8 cellular contexts compared by ENCODE assay signal in genomic region chr12:47777741-47778558, GRCh38. TPM values are rescaled to one million over a fixed set of nuclear protein-coding genes. Genes with fewer than 3 reads are reported as not detected.
DNase-seq lines count a peak whose midpoint lies in the region; ATAC-seq, FAIRE-seq and TF ChIP-seq lines count a peak whose summit lies in the region.

No MANE protein-coding gene starts in this region.

- H3K36me3 Mint-ChIP-seq in HFFc6 (ENCODE audit: low read depth): peaks cover 5% of the 10 kb centered on the region; the same call in 1 of the 2 replicates

- peaks cover 50% of the 10 kb centered on the region for H3K4me1 ChIP-seq in A549
- peaks cover 10% of the 10 kb centered on the region for H3K4me1 ChIP-seq in mucosa of descending colon (ENCODE audit: low read depth)
- H3K4me1 ChIP-seq in foreskin keratinocyte: peaks cover 16% of the 10 kb centered on the region

- H3K27ac Mint-ChIP-seq in HFFc6: peak overlapping the region; percentile 96

- H3K9me3 ChIP-seq in A549: no peaks in the 10 kb centered on the region
- no peaks in the 10 kb centered on the region for H3K9me3 ChIP-seq in mucosa of descending colon

- TF ChIP-seq POLR2A in A549 (IDR thresholded peaks at IDR 0.05; ENCODE audit: low read length): no peak

- H3K4me3 ChIP-seq in A549: no peak overlapping the region
- H3K4me3 ChIP-seq in mucosa of descending colon: no peak overlapping the region

- no peak for TF ChIP-seq EP300 in A549 (IDR thresholded peaks at IDR 0.05)

- H3K27ac ChIP-seq in A549 (peak overlapping the region; percentile 84 to 96), foreskin keratinocyte (no peak overlapping the region)

- POLR2A ChIA-PET in A549 (lab: Yijun Ruan, JAX): no interaction called here

- peaks cover 29% of the 10 kb centered on the region for H3K27me3 Mint-ChIP-seq in HFFc6 (ENCODE audit: insufficient read depth)

- TF ChIP-seq RAD21 in A549 (conservative IDR thresholded peaks at IDR 0.05 in 1 of 2, IDR thresholded peaks at IDR 0.05 in 1 of 2): no peak

- no peak for DNase-seq in A549 (ENCODE audit: low read depth in 1 of 2, low spot score in 1 of 2)
- no peak for DNase-seq in HFFc6
- peak in 54 of 56 donors; percentile 56 to 99 (median 90) for DNase-seq in amygdala (lab: John Stamatoyannopoulos, UW)
- DNase-seq in mucosa of descending colon: peak in 2 of 3 donors; percentile 10 to 52
- no peak for DNase-seq in mesenteric fat pad (ENCODE audit: low spot score)
- no peak for DNase-seq in foreskin keratinocyte

- H3K27me3 ChIP-seq in foreskin keratinocyte: no peaks in the 10 kb centered on the region

- no peak overlapping the region; the same call in 1 of the 2 replicates for H3K4me3 Mint-ChIP-seq in HFFc6

- H3K9me3 Mint-ChIP-seq in HFFc6: no peaks in the 10 kb centered on the region

- ATAC-seq in A549 (peak in 1 of 2 experiments; percentile 7; a peak in 3 of 6 replicates), mucosa of descending colon (no peak), HG03095 (IDR thresholded peaks at IDR 0.05; ENCODE audit: unreplicated experiment) (no peak), GM18907 (IDR thresholded peaks at IDR 0.05; ENCODE audit: unreplicated experiment) (no peak), foreskin keratinocyte (no peak)

- no peaks in the 10 kb centered on the region for H3K36me3 ChIP-seq in mucosa of descending colon (ENCODE audit: low read depth)

- TF ChIP-seq CTCF in A549 (IDR thresholded peaks at IDR 0.05): no peak
- no peak for TF ChIP-seq CTCF in HFFc6 (IDR thresholded peaks at IDR 0.05)
- TF ChIP-seq CTCF in mucosa of descending colon (IDR thresholded peaks at IDR 0.05): no peak
- no peak for TF ChIP-seq CTCF in foreskin keratinocyte (conservative IDR thresholded peaks at IDR 0.05)

- CTCF ChIA-PET in A549 (lab: Yijun Ruan, JAX): interaction anchor here (0.6 to 59.0 kb wide), 15 partner anchors 9 to 785 kb away, joined by 3 to 1532 read pairs (median 13); partner anchors contain the start of genes ENDOU, RAPGEF3, RPAP3 and SLC48A1

- intact Hi-C loops in mucosa of descending colon (cut with DNase I, micrococcal nuclease): loop anchor here (2.0 to 10.0 kb wide), 3 partner anchors 53 to 63 kb away; partner anchors contain the start of gene ENDOU (in 1 of the 2)

- H3K4me1 Mint-ChIP-seq in HFFc6 (ENCODE audit: low read depth): peaks cover 55% of the 10 kb centered on the region

- no peak for FAIRE-seq in A549 (lab: Jason Lieb, UNC)

- 0 out of 3 replicates have a peak overlapping the region, but pooled peaks have one; percentile 74 for H3K4me2 ChIP-seq in A549

- WGBS in A549 (ENCODE audit: missing lambda C conversion rate): 76% methylated on average over 7 of the region's 9 CpGs

TF ChIP-seq in A549, 52 proteins besides CTCF, POLR2A, EP300 and RAD21:
- TF ChIP-seq JUN (IDR thresholded peaks at IDR 0.05): 0 out of 5 replicates have a peak, but pooled peaks of 1 of the 2 experiments have one; percentile 18
- TF ChIP-seq SMC3 (IDR thresholded peaks at IDR 0.05): no peak
TF ChIP-seq in A549: peak in this region for 1.

RNA-seq across cellular contexts. Expression of gene SLC48A1, which starts 4.9 kb away (rescaled TPM):
- polyA plus RNA-seq in A549 (2011; rRNA removed) (25.1 and 27.3 TPM in 2 replicates), A549 (2017; fragmentation: RNase III; extraction: RNeasy Plus Mini Kit Qiagen cat#74134 plus additional on column Dnase treatment) (32.6 to 35.2 TPM (median 33.3 TPM) in 3 replicates), foreskin keratinocyte (12.0 and 13.2 TPM in 2 replicates)
- polyA plus RNA-seq in A549 (2012; cell fraction: cytosol; rRNA removed): 27.5 and 39.0 TPM in 2 replicates
- 43.0 and 43.8 TPM in 2 replicates for polyA plus RNA-seq in A549 (2012; cell fraction: nucleus; rRNA removed)
- polyA minus RNA-seq in A549 (2011; rRNA and poly(A)+ RNA removed): 37.7 and 42.9 TPM in 2 replicates
- 10 to 100 TPM; 18.8 to 24.5 (median 21.0) TPM for total RNA-seq in HFFc6 (2021; fragmentation: NEBNext Ultra II Directional; extraction: Animal tissue kit (Norgen Biotek cat#: 25700))
- total RNA-seq in mucosa of descending colon (10 to 100 TPM; 17.2 to 35.4 (median 19.1) TPM), mesenteric fat pad (40.3 TPM), foreskin keratinocyte (14.5 and 14.9 TPM in 2 replicates)

RNA-seq across cellular contexts. Expression of gene RAPGEF3, which starts 19.3 kb away (rescaled TPM):
- 0.70 and 0.75 TPM in 2 replicates for polyA plus RNA-seq in A549 (2011; rRNA removed)
- 0.69 and 0.70 TPM in 2 replicates for polyA plus RNA-seq in A549 (2012; cell fraction: cytosol; rRNA removed)
- 2.3 and 2.9 TPM in 2 replicates for polyA plus RNA-seq in A549 (2012; cell fraction: nucleus; rRNA removed)
- polyA plus RNA-seq in A549 (2017; fragmentation: RNase III; extraction: RNeasy Plus Mini Kit Qiagen cat#74134 plus additional on column Dnase treatment): 0.69 to 0.89 TPM (median 0.88 TPM) in 3 replicates
- 1.8 and 2.2 TPM in 2 replicates for polyA minus RNA-seq in A549 (2011; rRNA and poly(A)+ RNA removed)
- 1 to 10 TPM; 2.0 to 4.1 (median 3.1) TPM for total RNA-seq in HFFc6 (2021; fragmentation: NEBNext Ultra II Directional; extraction: Animal tissue kit (Norgen Biotek cat#: 25700))
- total RNA-seq in mucosa of descending colon: 10 to 100 TPM in 2 of 3 donors, 1 to 10 TPM in 1; 9.5 to 15.6 (median 11.4) TPM
- 79.4 TPM for total RNA-seq in mesenteric fat pad
- 7.7 and 8.1 TPM in 2 replicates for total RNA-seq in foreskin keratinocyte
- 6.0 and 6.5 TPM in 2 replicates for polyA plus RNA-seq in foreskin keratinocyte

RNA-seq across cellular contexts. Expression of gene HDAC7, which starts 41.8 kb away (rescaled TPM):
- polyA plus RNA-seq in A549 (2011; rRNA removed) (17.2 and 20.8 TPM in 2 replicates), A549 (2017; fragmentation: RNase III; extraction: RNeasy Plus Mini Kit Qiagen cat#74134 plus additional on column Dnase treatment) (34.1 to 38.9 TPM (median 36.0 TPM) in 3 replicates), foreskin keratinocyte (47.3 and 51.7 TPM in 2 replicates)
- polyA plus RNA-seq in A549 (2012; cell fraction: cytosol; rRNA removed): 42.9 and 56.8 TPM in 2 replicates
- polyA plus RNA-seq in A549 (2012; cell fraction: nucleus; rRNA removed): 170 and 171 TPM in 2 replicates
- polyA minus RNA-seq in A549 (2011; rRNA and poly(A)+ RNA removed): 20.2 and 26.1 TPM in 2 replicates
- 100 to 1,000 TPM; 104 to 120 (median 108) TPM for total RNA-seq in HFFc6 (2021; fragmentation: NEBNext Ultra II Directional; extraction: Animal tissue kit (Norgen Biotek cat#: 25700))
- total RNA-seq in mucosa of descending colon (10 to 100 TPM; 19.5 to 67.4 (median 33.2) TPM), mesenteric fat pad (105 TPM), foreskin keratinocyte (52.3 and 55.8 TPM in 2 replicates)

RNA-seq across cellular contexts. Expression of gene ENDOU, which starts 52.7 kb away (rescaled TPM):
- polyA plus RNA-seq in A549 (2011; rRNA removed): not detected in 2 replicates
- polyA plus RNA-seq in A549 (2012; cell fraction: cytosol; rRNA removed): not detected in 2 replicates
- 0.04 TPM in 1 of 2 replicates, not detected in the other for polyA plus RNA-seq in A549 (2012; cell fraction: nucleus; rRNA removed)
- not detected in 3 replicates for polyA plus RNA-seq in A549 (2017; fragmentation: RNase III; extraction: RNeasy Plus Mini Kit Qiagen cat#74134 plus additional on column Dnase treatment)
- not detected in 2 replicates for polyA minus RNA-seq in A549 (2011; rRNA and poly(A)+ RNA removed)
- under 1 TPM in 1 of 6 experiments, not detected in 5; 0.11 TPM for total RNA-seq in HFFc6 (2021; fragmentation: NEBNext Ultra II Directional; extraction: Animal tissue kit (Norgen Biotek cat#: 25700))
- total RNA-seq in mucosa of descending colon: under 1 TPM in 2 of 3 donors, not detected in 1; 0.19 to 0.31 TPM
- 1.4 TPM for total RNA-seq in mesenteric fat pad
- total RNA-seq in foreskin keratinocyte: 0.28 and 0.34 TPM in 2 replicates
- 0.14 and 0.21 TPM in 2 replicates for polyA plus RNA-seq in foreskin keratinocyte

Comparison
In these comparisons a context has a peak if more than half of its experiments do, and no peak if none do; other contexts are left out.
1. DNase-seq: peak in amygdala (54 of 56) and mucosa of descending colon (2 of 3); none in A549 (0 of 2), HFFc6 (single experiment), mesenteric fat pad (single experiment) and foreskin keratinocyte (0 of 2).